In the genomic region with DNA sequence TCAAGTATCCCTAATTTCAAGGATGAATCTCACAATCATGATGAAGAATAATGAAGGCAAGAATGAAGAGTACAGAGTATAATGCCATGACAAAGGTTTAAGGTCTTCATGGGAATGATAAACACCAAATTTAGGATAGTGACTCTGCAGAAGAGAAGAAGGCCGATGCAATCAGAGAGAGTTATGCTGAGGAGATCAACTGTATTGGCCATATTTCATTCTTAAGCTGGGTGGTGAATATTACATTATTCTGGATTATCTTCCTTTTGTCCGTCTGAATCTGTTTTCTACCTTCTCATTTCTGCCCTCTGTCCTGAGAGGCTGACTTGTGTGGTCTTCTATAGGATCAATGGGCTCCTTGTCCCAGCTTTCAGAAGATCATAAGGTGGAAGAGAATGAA, we compare ENCODE assay signal across 9 cellular contexts.
"Had no signal": no experiment of that assay in that cellular context is flagged by ENCODE, and none has a peak within 500 bp of the region (broad histone marks: within the 10 kb centered on the region; RNA-seq: fewer than 3 reads in every experiment).

No MANE protein-coding gene starts in this region.

- H3K9me3 ChIP-seq: HAP-1 had no signal

- H3K4me3 ChIP-seq: HAP-1 had no signal

- H3K4me3 Mint-ChIP-seq: H9, HFFc6 had no signal

- H3K27ac Mint-ChIP-seq: H9, HFFc6 had no signal

- H3K9me3 Mint-ChIP-seq: HFFc6 had no signal

- H3K4me1 ChIP-seq: HAP-1 had no signal

- FAIRE-seq: H1, H54 had no signal

- ATAC-seq: HCT116 had no signal

- H3K36me3 ChIP-seq: HAP-1 had no signal

- DNase-seq: GOT3, H7, H9, HCEC 1CT, HFFc6 had no signal
